Comparison of ENCODE assay signal across 1 cellular context in genomic region chr12:29429999-29430698, GRCh38.
TF ChIP-seq lines count a peak whose summit lies in the region.

No MANE protein-coding gene starts in this region.

TF ChIP-seq in WTC11, 78 proteins besides CTCF, POLR2A, EP300 and RAD21 (continued from another document):
- TF ChIP-seq ZNF281 (CRISPR knock-in tag; IDR thresholded peaks at IDR 0.05) (no peak), GTF2I (CRISPR knock-in tag; conservative IDR thresholded peaks at IDR 0.05) (no peak)
TF ChIP-seq in WTC11: peak in this region for 0.
